In the genomic region with DNA sequence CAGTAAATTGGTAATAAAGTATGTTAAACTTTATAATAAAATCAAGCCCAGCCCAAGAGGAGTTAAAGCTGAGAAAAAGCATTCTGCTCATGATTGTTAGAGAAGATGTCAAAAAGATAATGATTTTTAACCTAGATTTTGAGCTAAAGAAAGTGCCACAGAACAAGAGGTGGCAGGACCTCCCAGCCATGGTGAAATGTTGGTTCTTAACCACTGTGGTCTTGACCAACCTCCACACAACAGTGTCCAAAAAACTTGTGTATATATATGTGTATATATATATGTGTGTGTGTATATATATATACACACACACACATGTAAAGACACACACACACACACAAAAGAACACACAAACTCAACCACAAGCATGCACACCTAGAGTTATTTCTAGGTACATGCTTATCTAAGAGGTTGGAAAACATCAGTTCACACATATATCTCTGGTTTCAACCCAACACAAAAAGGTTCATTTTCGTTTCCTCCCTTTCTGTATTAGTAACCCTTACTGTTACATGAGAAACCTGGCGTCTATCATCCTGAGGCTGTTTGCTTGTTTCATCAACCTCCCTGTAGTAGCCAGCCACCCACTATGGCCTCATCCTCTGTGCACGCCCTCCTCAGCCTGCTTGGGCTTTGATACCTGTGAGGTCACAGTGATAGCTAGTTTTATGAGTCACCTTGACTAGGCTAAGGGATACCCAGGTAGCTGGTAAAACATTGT, we compare ENCODE assay signal across 1 cellular context.
TF ChIP-seq lines count a peak whose summit lies in the region.

No MANE protein-coding gene starts in this region.

TF ChIP-seq in GM12878, 131 proteins besides CTCF, POLR2A, EP300 and RAD21 (continued from another document and continues in another):
- TF ChIP-seq E4F1 (IDR thresholded peaks at IDR 0.05; ENCODE audit: borderline replicate concordance, partially characterized antibody) (no peak), PAX8 (IDR thresholded peaks at IDR 0.05) (no peak), ZNF207 (IDR thresholded peaks at IDR 0.05; ENCODE audit: borderline replicate concordance) (no peak), YY1 (IDR thresholded peaks at IDR 0.05; ENCODE audit: low read depth, low read length) (0 out of 2 replicates have a peak, but pooled peaks have one; percentile 8), SMAD1 (IDR thresholded peaks at IDR 0.05; ENCODE audit: low read depth, partially characterized antibody) (no peak), POU2F2 (IDR thresholded peaks at IDR 0.05; ENCODE audit: borderline replicate concordance, low read depth, low read length) (no peak), NR2F1 (conservative IDR thresholded peaks at IDR 0.05) (no peak), DPF2 (IDR thresholded peaks at IDR 0.05) (peak; percentile 38; the same call in 1 of the 2 replicates), CBFB (IDR thresholded peaks at IDR 0.05; ENCODE audit: low read depth) (no peak), ZSCAN29 (IDR thresholded peaks at IDR 0.05) (no peak), MYC (IDR thresholded peaks at IDR 0.05; ENCODE audit: insufficient read depth, insufficient read length, insufficient replicate concordance, low read length, severe bottlenecking) (no peak), BACH1 (IDR thresholded peaks at IDR 0.05; ENCODE audit: borderline replicate concordance) (no peak; the same call in 1 of the 2 replicates), CREM (IDR thresholded peaks at IDR 0.05; ENCODE audit: low read depth) (peak; percentile 65), ZNF274 (IDR thresholded peaks at IDR 0.05; ENCODE audit: insufficient read depth, insufficient read length) (no peak), ZBTB40 (IDR thresholded peaks at IDR 0.05; ENCODE audit: borderline replicate concordance) (no peak), ZBED1 (IDR thresholded peaks at IDR 0.05; ENCODE audit: borderline replicate concordance) (0 out of 2 replicates have a peak, but pooled peaks have one; percentile 37), USF1 (IDR thresholded peaks at IDR 0.05; ENCODE audit: borderline replicate concordance, extremely low read length, insufficient read depth, low read depth, low read length) (no peak), IRF4 (IDR thresholded peaks at IDR 0.05; ENCODE audit: low read depth, low read length) (peak; percentile 67; the same call in 1 of the 2 replicates), GABPA (IDR thresholded peaks at IDR 0.05; ENCODE audit: low read depth) (0 out of 2 replicates have a peak, but pooled peaks have one; percentile 18), NR2C2 (IDR thresholded peaks at IDR 0.05; ENCODE audit: borderline replicate concordance, control insufficient read depth, insufficient read length, low read depth) (no peak), CHD4 (IDR thresholded peaks at IDR 0.05) (no peak), MLLT1 (IDR thresholded peaks at IDR 0.05) (no peak), KAT2A (conservative IDR thresholded peaks at IDR 0.05; ENCODE audit: control insufficient read depth, low read depth, low read length) (no peak), RFX5 (IDR thresholded peaks at IDR 0.05; ENCODE audit: low read depth, low read length) (no peak), STAT3 (IDR thresholded peaks at IDR 0.05; ENCODE audit: low read depth, low read length) (no peak), NFIC (IDR thresholded peaks at IDR 0.05; ENCODE audit: low read depth, low read length) (peak; percentile 45; the same call in 1 of the 2 replicates), BCLAF1 (IDR thresholded peaks at IDR 0.05) (no peak), BMI1 (IDR thresholded peaks at IDR 0.05; ENCODE audit: borderline replicate concordance) (no peak), PAX5 (IDR thresholded peaks at IDR 0.05; ENCODE audit: borderline replicate concordance, low read depth, low read length) (no peak), EZH2 (IDR thresholded peaks at IDR 0.05; ENCODE audit: borderline replicate concordance, control insufficient read depth, low read depth, low read length) (no peak), MXI1 (IDR thresholded peaks at IDR 0.05; ENCODE audit: low read depth, low read length) (no peak), CHD1 (IDR thresholded peaks at IDR 0.05; ENCODE audit: low read depth, low read length) (no peak), BRCA1 (IDR thresholded peaks at IDR 0.05; ENCODE audit: low read depth, low read length) (no peak), BCL11A (IDR thresholded peaks at IDR 0.05; ENCODE audit: low read depth, low read length) (no peak)
- TF ChIP-seq, protein P1, sequence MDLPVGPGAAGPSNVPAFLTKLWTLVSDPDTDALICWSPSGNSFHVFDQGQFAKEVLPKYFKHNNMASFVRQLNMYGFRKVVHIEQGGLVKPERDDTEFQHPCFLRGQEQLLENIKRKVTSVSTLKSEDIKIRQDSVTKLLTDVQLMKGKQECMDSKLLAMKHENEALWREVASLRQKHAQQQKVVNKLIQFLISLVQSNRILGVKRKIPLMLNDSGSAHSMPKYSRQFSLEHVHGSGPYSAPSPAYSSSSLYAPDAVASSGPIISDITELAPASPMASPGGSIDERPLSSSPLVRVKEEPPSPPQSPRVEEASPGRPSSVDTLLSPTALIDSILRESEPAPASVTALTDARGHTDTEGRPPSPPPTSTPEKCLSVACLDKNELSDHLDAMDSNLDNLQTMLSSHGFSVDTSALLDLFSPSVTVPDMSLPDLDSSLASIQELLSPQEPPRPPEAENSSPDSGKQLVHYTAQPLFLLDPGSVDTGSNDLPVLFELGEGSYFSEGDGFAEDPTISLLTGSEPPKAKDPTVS (IDR thresholded peaks at IDR 0.05; ENCODE audit: low read depth, low read length), result no peak
- TF ChIP-seq, protein P2, sequence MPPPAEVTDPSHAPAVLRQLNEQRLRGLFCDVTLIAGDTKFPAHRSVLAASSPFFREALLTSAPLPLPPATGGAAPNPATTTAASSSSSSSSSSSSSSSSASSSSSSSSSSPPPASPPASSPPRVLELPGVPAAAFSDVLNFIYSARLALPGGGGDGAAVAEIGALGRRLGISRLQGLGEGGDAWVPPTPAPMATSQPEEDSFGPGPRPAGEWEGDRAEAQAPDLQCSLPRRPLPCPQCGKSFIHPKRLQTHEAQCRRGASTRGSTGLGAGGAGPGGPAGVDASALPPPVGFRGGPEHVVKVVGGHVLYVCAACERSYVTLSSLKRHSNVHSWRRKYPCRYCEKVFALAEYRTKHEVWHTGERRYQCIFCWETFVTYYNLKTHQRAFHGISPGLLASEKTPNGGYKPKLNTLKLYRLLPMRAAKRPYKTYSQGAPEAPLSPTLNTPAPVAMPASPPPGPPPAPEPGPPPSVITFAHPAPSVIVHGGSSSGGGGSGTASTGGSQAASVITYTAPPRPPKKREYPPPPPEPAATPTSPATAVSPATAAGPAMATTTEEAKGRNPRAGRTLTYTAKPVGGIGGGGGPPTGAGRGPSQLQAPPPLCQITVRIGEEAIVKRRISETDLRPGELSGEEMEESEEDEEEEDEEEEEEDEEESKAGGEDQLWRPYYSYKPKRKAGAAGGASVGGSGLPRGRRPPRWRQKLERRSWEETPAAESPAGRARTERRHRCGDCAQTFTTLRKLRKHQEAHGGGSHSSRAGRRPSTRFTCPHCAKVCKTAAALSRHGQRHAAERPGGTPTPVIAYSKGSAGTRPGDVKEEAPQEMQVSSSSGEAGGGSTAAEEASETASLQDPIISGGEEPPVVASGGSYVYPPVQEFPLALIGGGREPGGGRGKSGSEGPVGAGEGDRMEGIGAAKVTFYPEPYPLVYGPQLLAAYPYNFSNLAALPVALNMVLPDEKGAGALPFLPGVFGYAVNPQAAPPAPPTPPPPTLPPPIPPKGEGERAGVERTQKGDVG (CRISPR knock-in tag; IDR thresholded peaks at IDR 0.05), result no peak
- TF ChIP-seq, protein P3, sequence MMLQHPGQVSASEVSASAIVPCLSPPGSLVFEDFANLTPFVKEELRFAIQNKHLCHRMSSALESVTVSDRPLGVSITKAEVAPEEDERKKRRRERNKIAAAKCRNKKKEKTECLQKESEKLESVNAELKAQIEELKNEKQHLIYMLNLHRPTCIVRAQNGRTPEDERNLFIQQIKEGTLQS (IDR thresholded peaks at IDR 0.05; ENCODE audit: borderline replicate concordance, extremely low read depth, low read depth, low read length), result no peak
